9 cellular contexts compared by ENCODE assay signal in genomic region chr1:248804771-248805681, GRCh38. TPM values are rescaled to one million over a fixed set of nuclear protein-coding genes. Genes with fewer than 3 reads are reported as not detected.
A peak's percentile ranks its signal among the peaks of the same experiment; 100 is the strongest.
DNase-seq lines count a peak whose midpoint lies in the region; ATAC-seq and TF ChIP-seq lines count a peak whose summit lies in the region.
"Had no signal": no experiment of that assay in that cellular context is flagged by ENCODE, and none has a peak within 500 bp of the region (broad histone marks: within the 10 kb centered on the region; RNA-seq: fewer than 3 reads in every experiment).

No MANE protein-coding gene starts in this region.

- H3K4me1 ChIP-seq in left ventricle myocardium inferior = peaks cover 25% of the 10 kb centered on the region
- H3K4me1 ChIP-seq in tibial artery = no peaks in the 10 kb centered on the region

- no peaks in the 10 kb centered on the region for H3K36me3 ChIP-seq in left ventricle myocardium inferior
- no peaks in the 10 kb centered on the region for H3K36me3 ChIP-seq in tibial artery
- H3K36me3 ChIP-seq: suprapubic skin had no signal

- H3K36me3 Mint-ChIP-seq in activated naive CD4-positive, alpha-beta T cell treated with anti-CD3 and anti-CD28 coated beads, Interleukin-2, amount 50 U/mL, for 72 hours = no peaks in the 10 kb centered on the region

- H3K9me3 ChIP-seq in left ventricle myocardium inferior (replicated peaks) (no peaks in the 10 kb centered on the region), tibial artery (no peaks in the 10 kb centered on the region)
- H3K9me3 ChIP-seq: suprapubic skin had no signal

- ATAC-seq in GM21423 (IDR thresholded peaks at IDR 0.05; ENCODE audit: unreplicated experiment) = peak; percentile 83
- peak; percentile 80 for ATAC-seq in HG03575 (IDR thresholded peaks at IDR 0.05; ENCODE audit: extremely low read depth, insufficient number of reproducible peaks, low FRiP score, unreplicated experiment)
- ATAC-seq in activated naive CD4-positive, alpha-beta T cell treated with anti-CD3 and anti-CD28 coated beads, Interleukin-2, amount 50 U/mL, for 72 hours = no peak

- peak; percentile 70 for DNase-seq in GM10266 (ENCODE audit: extremely low spot score)
- no peak for DNase-seq in left ventricle myocardium inferior
- DNase-seq in tibial artery = no peak
- no peak for DNase-seq in hepatic stellate cell (ENCODE audit: low spot score)
- DNase-seq in activated naive CD4-positive, alpha-beta T cell treated with anti-CD3 and anti-CD28 coated beads, Interleukin-2, amount 50 U/mL, for 72 hours (ENCODE audit: low spot score in 2 of 2) = no peak
- no peak for DNase-seq in kidney tubule cell (ENCODE audit: low spot score)

- no peak for TF ChIP-seq CTCF in GM10266 (IDR thresholded peaks at IDR 0.05; ENCODE audit: control insufficient read depth, insufficient read depth, low read depth, missing control alignments)
- no peak for TF ChIP-seq CTCF in left ventricle myocardium inferior (IDR thresholded peaks at IDR 0.05; ENCODE audit: borderline replicate concordance)
- TF ChIP-seq CTCF in tibial artery (IDR thresholded peaks at IDR 0.05) = no peak

- no peaks in the 10 kb centered on the region for H3K9me3 Mint-ChIP-seq in activated naive CD4-positive, alpha-beta T cell treated with anti-CD3 and anti-CD28 coated beads, Interleukin-2, amount 50 U/mL, for 72 hours

- intact Hi-C loops in left ventricle myocardium inferior (cut with micrococcal nuclease) (no loop called here), tibial artery (cut with DNase I; ENCODE audit: low total_unique reads) (no loop called here)

- H3K27ac ChIP-seq in left ventricle myocardium inferior (replicated peaks) = peak overlapping the region; percentile 30
- no peak overlapping the region for H3K27ac ChIP-seq in tibial artery
- H3K27ac ChIP-seq: suprapubic skin had no signal

- H3K27me3 ChIP-seq in left ventricle myocardium inferior (ENCODE audit: low read depth) (peaks cover 26% of the 10 kb centered on the region), tibial artery (no peaks in the 10 kb centered on the region)
- H3K27me3 ChIP-seq: suprapubic skin had no signal

- H3K27ac Mint-ChIP-seq in activated naive CD4-positive, alpha-beta T cell treated with anti-CD3 and anti-CD28 coated beads, Interleukin-2, amount 50 U/mL, for 72 hours = peak overlapping the region in 1 of 2 donors; percentile 62

- no peak overlapping the region for H3K4me3 ChIP-seq in left ventricle myocardium inferior
- no peak overlapping the region for H3K4me3 ChIP-seq in tibial artery
- H3K4me3 ChIP-seq: suprapubic skin had no signal

RNA-seq across cellular contexts. Expression of gene SH3BP5L, which starts 20.7 kb away (rescaled TPM):
- 18.0 TPM for total RNA-seq in left ventricle myocardium inferior
- total RNA-seq in activated naive CD4-positive, alpha-beta T cell treated with anti-CD3 and anti-CD28 coated beads, Interleukin-2, amount 50 U/mL, for 72 hours = 10 to 100 TPM; 19.3 to 33.9 TPM

RNA-seq across cellular contexts. Expression of gene ZNF672, which starts 33.0 kb away (rescaled TPM):
- 43.1 TPM for total RNA-seq in left ventricle myocardium inferior
- 10 to 100 TPM; 46.4 to 54.9 TPM for total RNA-seq in activated naive CD4-positive, alpha-beta T cell treated with anti-CD3 and anti-CD28 coated beads, Interleukin-2, amount 50 U/mL, for 72 hours

RNA-seq across cellular contexts. Expression of gene LYPD8, which starts 49.5 kb away (rescaled TPM):
- total RNA-seq in left ventricle myocardium inferior = not detected
- not detected for total RNA-seq in activated naive CD4-positive, alpha-beta T cell treated with anti-CD3 and anti-CD28 coated beads, Interleukin-2, amount 50 U/mL, for 72 hours
- total RNA-seq: suprapubic skin had no signal

RNA-seq across cellular contexts. Expression of gene ZNF692, which starts 53.9 kb away (rescaled TPM):
- total RNA-seq in left ventricle myocardium inferior = 23.0 TPM
- total RNA-seq in activated naive CD4-positive, alpha-beta T cell treated with anti-CD3 and anti-CD28 coated beads, Interleukin-2, amount 50 U/mL, for 72 hours = 100 to 1,000 TPM in 1 of 2 donors, 10 to 100 TPM in 1; 93.0 to 152 TPM

Comparison
In these comparisons a context has a peak if more than half of its experiments do, and no peak if none do; other contexts are left out.
1. ATAC-seq: peak in GM21423 (single experiment) and HG03575 (single experiment); none in activated naive CD4-positive, alpha-beta T cell treated with anti-CD3 and anti-CD28 coated beads, Interleukin-2, amount 50 U/mL, for 72 hours (0 of 2).